Comparison of ENCODE assay signal across 31 cellular contexts in genomic region chr1:11338351-11338809, GRCh38.
DNase-seq lines count a peak whose midpoint lies in the region; ATAC-seq and TF ChIP-seq lines count a peak whose summit lies in the region.
"Had no signal": no experiment of that assay in that cellular context is flagged by ENCODE, and none has a peak within 500 bp of the region (broad histone marks: within the 10 kb centered on the region; RNA-seq: fewer than 3 reads in every experiment).

No MANE protein-coding gene starts in this region.

- H3K36me3 Mint-ChIP-seq in GM23338 (ENCODE audit: low read depth) (no peaks in the 10 kb centered on the region), endodermal cell (ENCODE audit: low read depth) (no peaks in the 10 kb centered on the region)
- H3K36me3 Mint-ChIP-seq: activated naive CD8-positive, alpha-beta T cell treated with anti-CD3 and anti-CD28 coated beads for 36 hours had no signal

- H3F3A ChIP-seq in GM23338 (replicated peaks; ENCODE audit: low read depth) = peaks cover 11% of the 10 kb centered on the region

- H3K9me3 Mint-ChIP-seq in GM23338 (no peaks in the 10 kb centered on the region; the same call in 2 of the 3 replicates), endodermal cell (no peaks in the 10 kb centered on the region)
- H3K9me3 Mint-ChIP-seq: activated B cell treated with CpG ODN at 0.5 μM for 24 hours; activated CD4-positive, alpha-beta T cell treated with anti-CD3 and anti-CD28 coated beads, Interleukin-2, amount 10 ng/mL, durations not matched to agents 7 days and 5 days; activated naive CD8-positive, alpha-beta T cell treated with anti-CD3 and anti-CD28 coated beads for 36 hours; activated T-cell treated with anti-CD3 and anti-CD28 coated beads, Interleukin-2, amount 50 U/mL, for 4 hours had no signal

- peak overlapping the region; percentile 3 for H3K23ac ChIP-seq in neuronal stem cell (ENCODE audit: low read depth, low read length, poor library complexity)

- peak overlapping the region; percentile 96 for H2AK5ac ChIP-seq in neuronal stem cell (ENCODE audit: low read depth, low read length)

- H4K20me1 ChIP-seq in GM23338 (replicated peaks; ENCODE audit: insufficient read depth) = no peaks in the 10 kb centered on the region

- H3K79me1 ChIP-seq in neuronal stem cell (ENCODE audit: low read depth, low read length) = no peaks in the 10 kb centered on the region

- DNase-seq in GM23338 (ENCODE audit: low spot score) (no peak), endodermal cell (peak; percentile 64), neuronal stem cell (ENCODE audit: low spot score) (no peak), hypothalamus (lab: John Stamatoyannopoulos, UW) (no peak), iPS-NIHi7 (ENCODE audit: extremely low spot score) (no peak)
- DNase-seq: activated B cell treated with CpG ODN at 0.5 μM for 24 hours; activated CD4-positive, alpha-beta T cell treated with anti-CD3 and anti-CD28 coated beads, Interleukin-2, amount 10 ng/mL, durations not matched to agents 7 days and 5 days; activated gamma-delta T cell; activated naive CD8-positive, alpha-beta T cell treated with anti-CD3 and anti-CD28 coated beads for 36 hours; activated T-cell treated with anti-CD3 and anti-CD28 coated beads, Interleukin-2, amount 50 U/mL, for 4 hours; BE2C; caudate nucleus; cortex of kidney; HCEC 1CT; left ventricle myocardium inferior; mesenchymal stem cell; NCI-H1048; NCI-H1930; NCI-H226; occipital lobe; psoas muscle; stimulated activated CD4-positive, alpha-beta T cell treated with anti-CD3 and anti-CD28 coated beads, Interleukin-15, amount 100 ng/mL, for 24 hours; stimulated activated CD4-positive, alpha-beta T cell treated with anti-CD3 and anti-CD28 coated beads, Interleukin-4, amount 100 ng/mL, for 4 hours; T-helper 1 cell; tibial artery had no signal

- H3K36me3 ChIP-seq in GM23338 (ENCODE audit: insufficient read depth) = no peaks in the 10 kb centered on the region
- H3K36me3 ChIP-seq in KOPT-K1 (ENCODE audit: insufficient read depth, low read length) = no peaks in the 10 kb centered on the region
- H3K36me3 ChIP-seq in endodermal cell (ENCODE audit: control insufficient read depth, insufficient read depth, low read length) = no peaks in the 10 kb centered on the region
- H3K36me3 ChIP-seq in neuronal stem cell (replicated peaks in 1 of 2; ENCODE audit: control insufficient read depth in 2 of 2, insufficient read depth in 2 of 2, low read length in 2 of 2) = no peaks in the 10 kb centered on the region
- H3K36me3 ChIP-seq: ascending aorta, BE2C, left ventricle myocardium inferior, SJSA1, tibial artery had no signal

- H3K27ac ChIP-seq in GM23338 (ENCODE audit: low read depth) = no peak overlapping the region
- H3K27ac ChIP-seq in KOPT-K1 (ENCODE audit: low read depth, low read length, poor library complexity, severe bottlenecking) = peak overlapping the region; percentile 29
- H3K27ac ChIP-seq in endodermal cell (ENCODE audit: low read depth, low read length) = peak overlapping the region; percentile 98
- H3K27ac ChIP-seq in neuronal stem cell (replicated peaks; ENCODE audit: low read length) = peak overlapping the region; percentile 29
- H3K27ac ChIP-seq: ascending aorta, left ventricle myocardium inferior, SJSA1, tibial artery had no signal

- no peak overlapping the region for H3K4me2 ChIP-seq in GM23338
- H3K4me2 ChIP-seq in neuronal stem cell (ENCODE audit: insufficient read depth, low read length, poor library complexity, severe bottlenecking) = no peak overlapping the region

- H2AFZ ChIP-seq in GM23338 (no peak overlapping the region), neuronal stem cell (ENCODE audit: low read length) (no peak overlapping the region)

- H2BK12ac ChIP-seq in neuronal stem cell (ENCODE audit: low read length) = peak overlapping the region; percentile 93

- H3K9me2 ChIP-seq in GM23338 (ENCODE audit: insufficient read depth) = no peaks in the 10 kb centered on the region

- peak overlapping the region; percentile 56 for H4K91ac ChIP-seq in neuronal stem cell (ENCODE audit: low read depth, low read length, poor library complexity)

- peak overlapping the region; percentile 89 for H3K18ac ChIP-seq in neuronal stem cell (ENCODE audit: low read length)

- H3K9ac ChIP-seq in endodermal cell (ENCODE audit: extremely low read depth, low read length, poor library complexity, severe bottlenecking) (no peak overlapping the region), neuronal stem cell (ENCODE audit: low read depth, low read length, poor library complexity) (peak overlapping the region; percentile 25)

- H3K27me3 ChIP-seq in GM23338 (ENCODE audit: insufficient read depth) (no peaks in the 10 kb centered on the region), endodermal cell (ENCODE audit: control insufficient read depth, insufficient read depth, low read length, poor library complexity, severe bottlenecking) (no peaks in the 10 kb centered on the region), neuronal stem cell (ENCODE audit: control insufficient read depth in 3 of 3, insufficient read depth in 3 of 3, low read depth in 1 of 3, low read length in 3 of 3) (peaks cover 0 to 5% (median 0%) of the 10 kb centered on the region in 3 experiments)
- H3K27me3 ChIP-seq: ascending aorta, BE2C had no signal

- H3K9me3 ChIP-seq in KOPT-K1 (ENCODE audit: insufficient read depth, low read length, poor library complexity, severe bottlenecking) (no peaks in the 10 kb centered on the region), endodermal cell (ENCODE audit: control insufficient read depth, low read length) (no peaks in the 10 kb centered on the region), neuronal stem cell (replicated peaks in 1 of 2; ENCODE audit: control insufficient read depth in 2 of 2, insufficient read depth in 1 of 2, low read depth in 1 of 2, low read length in 2 of 2) (no peaks in the 10 kb centered on the region)
- H3K9me3 ChIP-seq: ascending aorta, BE2C, left ventricle myocardium inferior, psoas muscle, SJSA1, tibial artery had no signal

- H3K27ac Mint-ChIP-seq in GM23338 = peak overlapping the region; percentile 3
- no peak overlapping the region for H3K27ac Mint-ChIP-seq in endodermal cell
- H3K27ac Mint-ChIP-seq: activated B cell treated with CpG ODN at 0.5 μM for 24 hours; activated CD4-positive, alpha-beta T cell treated with anti-CD3 and anti-CD28 coated beads, Interleukin-2, amount 10 ng/mL, durations not matched to agents 7 days and 5 days; activated naive CD8-positive, alpha-beta T cell treated with anti-CD3 and anti-CD28 coated beads for 36 hours had no signal

- no peak overlapping the region for H2BK5ac ChIP-seq in neuronal stem cell (ENCODE audit: low read length)

- no peak overlapping the region for H3K4ac ChIP-seq in neuronal stem cell (ENCODE audit: low read length)

- H4K8ac ChIP-seq in neuronal stem cell (ENCODE audit: low read depth, low read length) = peak overlapping the region; percentile 83

- H3K4me1 ChIP-seq in GM23338 (ENCODE audit: insufficient read depth) (peaks cover 30% of the 10 kb centered on the region), endodermal cell (ENCODE audit: control insufficient read depth, insufficient read depth, low read length) (no peaks in the 10 kb centered on the region), neuronal stem cell (ENCODE audit: control insufficient read depth in 2 of 2, insufficient read depth in 1 of 2, low read depth in 1 of 2, low read length in 2 of 2) (peaks cover 24% of the 10 kb centered on the region in 2 donors)
- H3K4me1 ChIP-seq: ascending aorta, left ventricle myocardium inferior, SJSA1, tibial artery had no signal

- TF ChIP-seq CTCF in GM23338 (conservative IDR thresholded peaks at IDR 0.05; ENCODE audit: low read depth in 2 of 2) (no peak), endodermal cell (conservative IDR thresholded peaks at IDR 0.05) (no peak)

- peaks cover 22% of the 10 kb centered on the region for H3K27me3 Mint-ChIP-seq in GM23338 (ENCODE audit: insufficient read depth, low read depth, poor library complexity)
- H3K27me3 Mint-ChIP-seq in endodermal cell (ENCODE audit: insufficient read depth) = peaks cover 2% of the 10 kb centered on the region

- no peak overlapping the region for H3K4me3 ChIP-seq in GM23338
- no peak overlapping the region for H3K4me3 ChIP-seq in endodermal cell (ENCODE audit: low read length)
- peak overlapping the region in 1 of 2 donors; percentile 22 for H3K4me3 ChIP-seq in neuronal stem cell (ENCODE audit: low read length in 2 of 2)
- H3K4me3 ChIP-seq: ascending aorta, left ventricle myocardium inferior, SJSA1, tibial artery had no signal

- ATAC-seq in GM23338 = no peak
- ATAC-seq in GM19463 (IDR thresholded peaks at IDR 0.05; ENCODE audit: unreplicated experiment) = no peak
- ATAC-seq in HG02852 (IDR thresholded peaks at IDR 0.05; ENCODE audit: unreplicated experiment) = no peak
- ATAC-seq: esophagus mucosa had no signal

- H2BK120ac ChIP-seq in neuronal stem cell (ENCODE audit: low read depth, low read length) = no peak overlapping the region

- no peak overlapping the region for H3K4me3 Mint-ChIP-seq in GM23338
- no peak overlapping the region for H3K4me3 Mint-ChIP-seq in endodermal cell
- H3K4me3 Mint-ChIP-seq: activated B cell treated with CpG ODN at 0.5 μM for 24 hours; activated CD4-positive, alpha-beta T cell treated with anti-CD3 and anti-CD28 coated beads, Interleukin-2, amount 10 ng/mL, durations not matched to agents 7 days and 5 days; activated naive CD8-positive, alpha-beta T cell treated with anti-CD3 and anti-CD28 coated beads for 36 hours; activated T-cell treated with anti-CD3 and anti-CD28 coated beads, Interleukin-2, amount 50 U/mL, for 4 hours had no signal

- WGBS in endodermal cell (ENCODE audit: insufficient coverage in 1 of 2, insufficient read length in 1 of 2), 2 experiments = 40 to 85% methylated on average over 2 to 6 of the region's 6 CpGs
- no CpG with 5 or more reads among the region's 6 CpGs for WGBS in neuronal stem cell (ENCODE audit: extremely low coverage in 2 of 2, insufficient read length in 2 of 2, insufficient replicate concordance in 1 of 2), 2 donors

- H2BK15ac ChIP-seq in neuronal stem cell (ENCODE audit: low read length) = peak overlapping the region; percentile 40

- peak overlapping the region; percentile 9 for H3K14ac ChIP-seq in neuronal stem cell (ENCODE audit: low read length)

- H3K4me1 Mint-ChIP-seq in GM23338 (peaks cover 47% of the 10 kb centered on the region), endodermal cell (peaks cover 28% of the 10 kb centered on the region)

- no peaks in the 10 kb centered on the region for H3K79me2 ChIP-seq in GM23338 (replicated peaks; ENCODE audit: insufficient read depth)

TF ChIP-seq in GM23338, 12 proteins besides CTCF, POLR2A, EP300 and RAD21 (continues in another document):
- TF ChIP-seq JUNB (IDR thresholded peaks at IDR 0.05; ENCODE audit: unreplicated experiment) (no peak), ETS1 (IDR thresholded peaks at IDR 0.05) (no peak)
